18 cellular contexts compared by ENCODE assay signal in the genomic region with DNA sequence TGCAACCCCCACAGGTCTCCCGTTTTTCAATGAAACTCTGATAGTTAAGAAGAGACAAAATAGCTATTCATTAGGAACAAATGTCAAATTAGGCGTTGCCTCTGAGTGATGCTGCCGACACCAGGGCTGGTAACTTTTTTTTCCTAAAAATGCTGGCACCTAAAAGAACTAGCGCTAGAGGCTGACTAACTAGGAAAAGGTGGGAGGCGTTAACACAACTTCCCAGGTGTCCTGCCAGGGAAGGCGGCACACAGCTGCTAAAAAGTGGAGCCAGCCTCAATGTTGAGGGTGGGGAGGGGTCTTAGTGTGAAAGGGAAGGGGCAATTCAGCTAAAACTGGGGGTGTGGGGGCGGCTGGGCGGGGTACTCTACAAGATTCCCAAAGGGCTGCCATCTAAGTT. TPM values are rescaled to one million over a fixed set of nuclear protein-coding genes. Genes with fewer than 3 reads are reported as not detected.
DNase-seq lines count a peak whose midpoint lies in the region; ATAC-seq and TF ChIP-seq lines count a peak whose summit lies in the region.
"Had no signal": no experiment of that assay in that cellular context is flagged by ENCODE, and none has a peak within 500 bp of the region (broad histone marks: within the 10 kb centered on the region; RNA-seq: fewer than 3 reads in every experiment).

No MANE protein-coding gene starts in this region.

- no peak for TF ChIP-seq POLR2A in gastrocnemius medialis (IDR thresholded peaks at IDR 0.05)

- no peak overlapping the region for H3K4ac ChIP-seq in H9 (ENCODE audit: low read depth, low read length)

- no peak overlapping the region for H2AFZ ChIP-seq in H9 (ENCODE audit: low read length)

- peaks cover 54 to 63% of the 10 kb centered on the region in 2 experiments for H3K4me1 Mint-ChIP-seq in H9
- peaks cover 59% of the 10 kb centered on the region for H3K4me1 Mint-ChIP-seq in brain
- no peaks in the 10 kb centered on the region for H3K4me1 Mint-ChIP-seq in activated CD4-positive, alpha-beta memory T cell treated with anti-CD3 and anti-CD28 coated beads, Interleukin-2, amount 10 ng/mL, durations not matched to agents 7 days and 5 days

- H2BK120ac ChIP-seq in H9 (ENCODE audit: low read depth, low read length, poor library complexity, severe bottlenecking): no peak overlapping the region

- H3K27me3 Mint-ChIP-seq in H9 (ENCODE audit: low read depth): peaks cover 89% of the 10 kb centered on the region
- H3K27me3 Mint-ChIP-seq in brain: peaks cover 12% of the 10 kb centered on the region
- H3K27me3 Mint-ChIP-seq in activated CD4-positive, alpha-beta memory T cell treated with anti-CD3 and anti-CD28 coated beads, Interleukin-2, amount 10 ng/mL, durations not matched to agents 7 days and 5 days: peaks cover 4% of the 10 kb centered on the region
- H3K27me3 Mint-ChIP-seq: activated naive CD8-positive, alpha-beta T cell had no signal

- no peaks in the 10 kb centered on the region for H4K20me1 ChIP-seq in H9 (ENCODE audit: control insufficient read depth, insufficient read depth, insufficient read length)

- H3K27ac Mint-ChIP-seq in H9 (no peak overlapping the region), brain (peak overlapping the region; percentile 88 to 100 (median 99))
- H3K27ac Mint-ChIP-seq in activated CD4-positive, alpha-beta memory T cell treated with anti-CD3 and anti-CD28 coated beads, Interleukin-2, amount 10 ng/mL, durations not matched to agents 7 days and 5 days: no peak overlapping the region
- H3K27ac Mint-ChIP-seq: activated naive CD8-positive, alpha-beta T cell had no signal

- no CpG with 5 or more reads among the region's 8 CpGs for WGBS in H9 (ENCODE audit: extremely low coverage, insufficient read length, low lambda C conversion rate)

- H4K5ac ChIP-seq in H9 (ENCODE audit: insufficient read length, low read depth, low read length): no peak overlapping the region

- H3K23ac ChIP-seq in H9 (ENCODE audit: insufficient read length, low read depth, low read length): no peak overlapping the region

- H2AK5ac ChIP-seq in H9 (ENCODE audit: insufficient read length, low read length): no peak overlapping the region

- no peak overlapping the region for H2BK20ac ChIP-seq in H9 (ENCODE audit: low read depth, low read length, poor library complexity, severe bottlenecking)

- intact Hi-C loops in gastrocnemius medialis (cut with DNase I; ENCODE audit: low total_unique reads): no loop called here

- H3K4me2 ChIP-seq in H9 (ENCODE audit: insufficient read depth, insufficient read length, low read length): peak overlapping the region; percentile 25

- H3K4me1 ChIP-seq in H9 (ENCODE audit: insufficient read depth, low read length): peaks cover 12% of the 10 kb centered on the region; the same call in 1 of the 2 replicates
- H3K4me1 ChIP-seq in iPS-20b (ENCODE audit: insufficient read depth, low read length): peaks cover 41% of the 10 kb centered on the region; the same call in 1 of the 2 replicates
- H3K4me1 ChIP-seq in gastrocnemius medialis: peaks cover 49 to 86% of the 10 kb centered on the region in 2 donors

- no peak for DNase-seq in H9
- DNase-seq in gastrocnemius medialis: no peak
- no peak for DNase-seq in HuH-7 (ENCODE audit: low spot score)
- no peak for DNase-seq in activated CD4-positive, alpha-beta memory T cell treated with anti-CD3 and anti-CD28 coated beads, Interleukin-2, amount 10 ng/mL, durations not matched to agents 7 days and 5 days
- DNase-seq in activated CD4-positive, alpha-beta T cell treated with anti-CD3 and anti-CD28 coated beads, Interleukin-2, amount 50 U/mL, for 1 hour: no peak
- DNase-seq: activated CD8-positive, alpha-beta memory T cell treated with anti-CD3 and anti-CD28 coated beads, Interleukin-2, amount 50 U/mL, for 48 hours; DND-41; KG1; mammary epithelial cell; NCI-H1417 treated with DMSO at 0.1 percent for 48 hours; SW 1271; testis had no signal

- in situ Hi-C loops in gastrocnemius medialis (cut with MboI; ENCODE audit: low sequenced_read_pairs in 4 of 4): loop anchor here in 1 of 4 donors (25.0 kb wide), 1 partner anchor 159 kb away; no protein-coding TSS in a partner anchor

- no peak overlapping the region for H2BK15ac ChIP-seq in H9 (ENCODE audit: low read depth, low read length)

- H3T11ph ChIP-seq in H9 (ENCODE audit: low read length): no peak overlapping the region

- TF ChIP-seq CTCF in H9 (conservative IDR thresholded peaks at IDR 0.05) (no peak), brain (conservative IDR thresholded peaks at IDR 0.05) (no peak), gastrocnemius medialis (IDR thresholded peaks at IDR 0.05 in 4 of 5, conservative IDR thresholded peaks at IDR 0.05 in 1 of 5) (no peak)

- H3K9ac ChIP-seq in H9 (ENCODE audit: extremely low read depth, insufficient read length, low read length) (no peak overlapping the region), iPS-20b (ENCODE audit: low read depth, low read length) (no peak overlapping the region)
- H3K9ac ChIP-seq: BLaER1 treated with 17β-estradiol and CSF1 and Interleukin-3, amounts not matched to agents 10 nM and 100 nM had no signal

- no peak overlapping the region for H2BK5ac ChIP-seq in H9 (ENCODE audit: insufficient read length, low read length)

- peaks cover 23% of the 10 kb centered on the region for H3K23me2 ChIP-seq in H9 (ENCODE audit: insufficient read length, low read depth, low read length, poor library complexity, severe bottlenecking)

- POLR2A ChIA-PET in activated CD4-positive, alpha-beta memory T cell treated with anti-CD3 and anti-CD28 coated beads, Interleukin-2, amount 10 ng/mL, durations not matched to agents 7 days and 5 days (lab: Charles Lee): no interaction called here

- no peak overlapping the region for H3K18ac ChIP-seq in H9 (ENCODE audit: insufficient read length, low read depth, low read length)

- H3K9me3 Mint-ChIP-seq in H9 (no peaks in the 10 kb centered on the region), brain (peaks cover 0 to 10% (median 2%) of the 10 kb centered on the region in 5 experiments)
- no peaks in the 10 kb centered on the region for H3K9me3 Mint-ChIP-seq in activated CD4-positive, alpha-beta memory T cell treated with anti-CD3 and anti-CD28 coated beads, Interleukin-2, amount 10 ng/mL, durations not matched to agents 7 days and 5 days

- H3K36me3 ChIP-seq in iPS-20b (ENCODE audit: insufficient read depth, low read depth, low read length) (no peaks in the 10 kb centered on the region), gastrocnemius medialis (no peaks in the 10 kb centered on the region)
- H3K36me3 ChIP-seq: BLaER1 treated with 17β-estradiol and CSF1 and Interleukin-3, amounts not matched to agents 10 nM and 100 nM; pancreas had no signal

- H3K27ac ChIP-seq in H9 (ENCODE audit: insufficient read length, low read depth, low read length) (no peak overlapping the region), iPS-20b (ENCODE audit: low read length) (no peak overlapping the region), gastrocnemius medialis (peak overlapping the region; percentile 90 to 95 (median 94))
- H3K27ac ChIP-seq: BLaER1 treated with 17β-estradiol and CSF1 and Interleukin-3, amounts not matched to agents 10 nM and 100 nM; pancreas; testis had no signal

- no peaks in the 10 kb centered on the region for H3K79me2 ChIP-seq in H9 (ENCODE audit: insufficient read depth, low read length)

- H3K4me3 Mint-ChIP-seq in H9 (peak overlapping the region in 1 of 2 experiments; percentile 62; a peak in 2 of 5 replicates), brain (peak overlapping the region; percentile 85 to 95 (median 94))
- H3K4me3 Mint-ChIP-seq in activated CD4-positive, alpha-beta memory T cell treated with anti-CD3 and anti-CD28 coated beads, Interleukin-2, amount 10 ng/mL, durations not matched to agents 7 days and 5 days: no peak overlapping the region
- H3K4me3 Mint-ChIP-seq: activated naive CD8-positive, alpha-beta T cell had no signal

- ATAC-seq in gastrocnemius medialis: no peak
- no peak for ATAC-seq in GM18861 (IDR thresholded peaks at IDR 0.05; ENCODE audit: unreplicated experiment)
- ATAC-seq: pancreas had no signal

- H3K9me3 ChIP-seq in H9 (ENCODE audit: control insufficient read depth, low read depth, low read length) (no peaks in the 10 kb centered on the region), iPS-20b (ENCODE audit: insufficient read depth, low read depth, low read length) (no peaks in the 10 kb centered on the region), gastrocnemius medialis (no peaks in the 10 kb centered on the region)
- H3K9me3 ChIP-seq: pancreas, testis had no signal

- no peaks in the 10 kb centered on the region for H3K79me1 ChIP-seq in H9 (ENCODE audit: insufficient read depth, low read depth, low read length, poor library complexity, severe bottlenecking)

- CTCF ChIA-PET in activated CD4-positive, alpha-beta memory T cell treated with anti-CD3 and anti-CD28 coated beads, Interleukin-2, amount 10 ng/mL, durations not matched to agents 7 days and 5 days (lab: Charles Lee): no interaction called here

- H4K8ac ChIP-seq in H9 (replicated peaks; ENCODE audit: insufficient read length, low read depth, low read length): no peak overlapping the region

- H3K14ac ChIP-seq in H9 (ENCODE audit: insufficient read depth, low read length): no peak overlapping the region

- peak overlapping the region; percentile 48; the same call in 1 of the 2 replicates for H3K4me3 ChIP-seq in iPS-20b (ENCODE audit: low read length)
- H3K4me3 ChIP-seq in gastrocnemius medialis: peak overlapping the region in 3 of 4 donors; percentile 40 to 99 (median 85)
- H3K4me3 ChIP-seq: BLaER1 treated with 17β-estradiol and CSF1 and Interleukin-3, amounts not matched to agents 10 nM and 100 nM; pancreas; testis had no signal

- no peak overlapping the region for H3K56ac ChIP-seq in H9 (ENCODE audit: insufficient read length, low read depth, low read length)

- H3K36me3 Mint-ChIP-seq in H9 (ENCODE audit: insufficient read depth in 1 of 3, low read depth in 3 of 3): peaks cover 0 to 5% (median 2%) of the 10 kb centered on the region in 3 experiments; a peak in 2 of 7 replicates
- H3K36me3 Mint-ChIP-seq in brain: peaks cover 16% of the 10 kb centered on the region
- H3K36me3 Mint-ChIP-seq in activated CD4-positive, alpha-beta memory T cell treated with anti-CD3 and anti-CD28 coated beads, Interleukin-2, amount 10 ng/mL, durations not matched to agents 7 days and 5 days (ENCODE audit: low read depth): no peaks in the 10 kb centered on the region
- H3K36me3 Mint-ChIP-seq: activated naive CD8-positive, alpha-beta T cell had no signal

- no peak overlapping the region for H4K91ac ChIP-seq in H9 (ENCODE audit: insufficient read length, low read depth, low read length)

- H3K27me3 ChIP-seq in H9 (ENCODE audit: insufficient read depth, low read length): peaks cover 47% of the 10 kb centered on the region; the same call in 1 of the 2 replicates
- H3K27me3 ChIP-seq in iPS-20b (ENCODE audit: insufficient read depth, low read length): peaks cover 97% of the 10 kb centered on the region
- H3K27me3 ChIP-seq in gastrocnemius medialis: no peaks in the 10 kb centered on the region
- H3K27me3 ChIP-seq: pancreas, testis had no signal

- H2BK12ac ChIP-seq in H9 (ENCODE audit: insufficient read length, low read depth, low read length): no peak overlapping the region

RNA-seq across cellular contexts. Expression of a gene that starts 5.4 kb away (rescaled TPM):
- total RNA-seq in H9 (2021): 2.7 and 2.8 TPM in 2 replicates
- polyA plus RNA-seq in brain (ENCODE audit: insufficient read depth, low read depth, low replicate concordance): 1.7 TPM
- total RNA-seq in gastrocnemius medialis: 10 to 100 TPM in 3 of 4 donors, 1 to 10 TPM in 1; 8.8 to 40.0 (median 36.6) TPM
- total RNA-seq in activated CD4-positive, alpha-beta memory T cell treated with anti-CD3 and anti-CD28 coated beads, Interleukin-2, amount 10 ng/mL, durations not matched to agents 7 days and 5 days: under 1 TPM; 0.35 to 0.40 TPM

Comparison
In these comparisons a context has a peak if more than half of its experiments do, and no peak if none do; other contexts are left out.
1. H3K27ac ChIP-seq: peak in gastrocnemius medialis (4 of 4); none in H9 (single experiment) and iPS-20b (single experiment).
2. H3K27ac Mint-ChIP-seq: peak in brain (5 of 5); none in H9 (0 of 3) and activated CD4-positive, alpha-beta memory T cell treated with anti-CD3 and anti-CD28 coated beads, Interleukin-2, amount 10 ng/mL, durations not matched to agents 7 days and 5 days (single experiment).